ENCODE assay signal across 8 cellular contexts in genomic region chr12:131755305-131756113, GRCh38. TPM values are rescaled to one million over a fixed set of nuclear protein-coding genes. Genes with fewer than 3 reads are reported as not detected.
DNase-seq lines count a peak whose midpoint lies in the region; ATAC-seq, FAIRE-seq and TF ChIP-seq lines count a peak whose summit lies in the region.

No MANE protein-coding gene starts in this region.

- POLR2A ChIA-PET in AG04450 (lab: Yijun Ruan, JAX) = no interaction called here
- POLR2A ChIA-PET in GM10248 (lab: Yijun Ruan, JAX) = interaction anchor here (0.6 kb wide), 1 partner anchor 20 kb away, joined by 3 read pairs; no protein-coding TSS in a partner anchor
- POLR2A ChIA-PET in HepG2 (lab: Yijun Ruan, JAX) = no interaction called here

- no peak for TF ChIP-seq RAD21 in HepG2 (CRISPR knock-in tag; IDR thresholded peaks at IDR 0.05)

- in situ Hi-C loops in HepG2 (cut with HindIII; ENCODE audit: extremely low pct_ligation_motif_present, low pct_unique_long_range_greater_than_20kb) = no loop called here

- H3K9me3 ChIP-seq in AG04450 (ENCODE audit: control insufficient read depth, insufficient read depth, low read length) (peaks cover 3% of the 10 kb centered on the region; the same call in 1 of the 2 replicates), HepG2 (ENCODE audit: low read length) (no peaks in the 10 kb centered on the region)

- no peak for TF ChIP-seq EP300 in HepG2 (IDR thresholded peaks at IDR 0.05; ENCODE audit: low read depth in 2 of 2, low read length in 2 of 2)
- no peak for TF ChIP-seq EP300 in HepG2 (CRISPR knock-in tag; IDR thresholded peaks at IDR 0.05; ENCODE audit: borderline replicate concordance)

- H3K4me2 ChIP-seq in HepG2 (ENCODE audit: low read depth, low read length) = no peak overlapping the region

- H3K27me3 ChIP-seq in AG04450 (ENCODE audit: control insufficient read depth, insufficient read depth, low read length) = no peaks in the 10 kb centered on the region
- no peaks in the 10 kb centered on the region for H3K27me3 ChIP-seq in HepG2 (ENCODE audit: control insufficient read depth in 1 of 2, insufficient read depth in 2 of 2, low read length in 2 of 2)

- no peak for TF ChIP-seq POLR2A in HepG2 (IDR thresholded peaks at IDR 0.05; ENCODE audit: insufficient read depth in 1 of 2, low read depth in 2 of 2, low read length in 2 of 2)

- DNase-seq in AG04450 (ENCODE audit: low read depth, low spot score) (no peak), GM10248 (ENCODE audit: extremely low spot score) (peak; percentile 53), NCI-H146 (lab: John Stamatoyannopoulos, UW) (peak; percentile 12), HepG2 (ENCODE audit: low spot score) (peak; percentile 61), HTR-8/SVneo (ENCODE audit: insufficient read length, low spot score) (no peak)
- DNase-seq in activated T-cell treated with anti-CD3 and anti-CD28 coated beads, Interleukin-2, amount 50 U/mL, for 4 hours = no peak

- H3K4me1 Mint-ChIP-seq in activated T-cell treated with anti-CD3 and anti-CD28 coated beads, Interleukin-2, amount 50 U/mL, for 4 hours (ENCODE audit: low read depth) = peaks cover 3% of the 10 kb centered on the region

- no peaks in the 10 kb centered on the region for H3K79me2 ChIP-seq in HepG2 (ENCODE audit: insufficient read depth, low read length)

- no TSS peak for BruUV-seq in HepG2 (replicated peaks; lab: Mats Ljungman, UMichigan)

- no peak overlapping the region for H3K9ac ChIP-seq in HepG2 (ENCODE audit: insufficient read depth, low read depth, low read length)

- H3K36me3 Mint-ChIP-seq in activated T-cell treated with anti-CD3 and anti-CD28 coated beads, Interleukin-2, amount 50 U/mL, for 4 hours (ENCODE audit: insufficient read depth) = peaks cover 59% of the 10 kb centered on the region

- WGBS in HepG2 (ENCODE audit: low lambda C conversion rate) = 85% methylated on average over 16 of the region's 16 CpGs

- no peak overlapping the region for H3K4me3 ChIP-seq in AG04450 (ENCODE audit: low read depth, low read length)
- no peak overlapping the region for H3K4me3 ChIP-seq in HepG2 (replicated peaks in 1 of 3; ENCODE audit: insufficient read depth in 1 of 3, low read depth in 2 of 3, low read length in 3 of 3)

- no peaks in the 10 kb centered on the region for H3K9me3 Mint-ChIP-seq in activated T-cell treated with anti-CD3 and anti-CD28 coated beads, Interleukin-2, amount 50 U/mL, for 4 hours

- H3K4me1 ChIP-seq in HepG2 (ENCODE audit: insufficient read depth, low read length) = no peaks in the 10 kb centered on the region

- H3K27ac ChIP-seq in AG04450 (ENCODE audit: low read depth, low read length) = no peak overlapping the region
- H3K27ac ChIP-seq in HepG2 (ENCODE audit: extremely low read length, insufficient read depth, low read length) = no peak overlapping the region

- no peak for FAIRE-seq in HepG2 (lab: Jason Lieb, UNC)
- FAIRE-seq in HTR-8/SVneo (lab: Jason Lieb, UNC) = no peak

- no peaks in the 10 kb centered on the region for H4K20me1 ChIP-seq in HepG2 (ENCODE audit: insufficient read depth, low read length)

- peak; percentile 75 to 84 for ATAC-seq in activated T-cell treated with anti-CD3 and anti-CD28 coated beads, Interleukin-2, amount 50 U/mL, for 4 hours
- ATAC-seq in HepG2 (peak; percentile 81), GM21528 (IDR thresholded peaks at IDR 0.05; ENCODE audit: low FRiP score, unreplicated experiment) (no peak), GM18873 (IDR thresholded peaks at IDR 0.05; ENCODE audit: low FRiP score, unreplicated experiment) (no peak)

- H3K4me3 Mint-ChIP-seq in activated T-cell treated with anti-CD3 and anti-CD28 coated beads, Interleukin-2, amount 50 U/mL, for 4 hours = no peak overlapping the region

- CTCF ChIA-PET in AG04450 (lab: Charles Lee) (interaction anchor here (0.6 to 1.3 kb wide), 8 partner anchors 9 to 1027 kb away, joined by 3 to 5 read pairs (median 3); no protein-coding TSS in a partner anchor), GM10248 (lab: Yijun Ruan, JAX) (interaction anchor here (0.8 to 1.5 kb wide), 9 partner anchors 9 to 117 kb away, joined by 3 to 12 read pairs (median 3); no protein-coding TSS in a partner anchor), HepG2 (lab: Yijun Ruan, JAX; ENCODE audit: low intra/inter-chr PET ratio, low total read pairs) (no interaction called here)

- peaks cover 32 to 74% of the 10 kb centered on the region in 2 experiments for H3K36me3 ChIP-seq in HepG2 (replicated peaks in 1 of 2; ENCODE audit: control insufficient read depth in 1 of 2, insufficient read depth in 2 of 2, low read length in 2 of 2)

- TF ChIP-seq CTCF in AG04450 (IDR thresholded peaks at IDR 0.05; ENCODE audit: low read depth, low read length) = peak; percentile 44
- TF ChIP-seq CTCF in GM10248 (IDR thresholded peaks at IDR 0.05; ENCODE audit: control extremely low read depth, extremely low read depth, low read depth, missing control alignments) = peak; percentile 23
- peak; percentile 66 for TF ChIP-seq CTCF in HepG2 (CRISPR knock-in tag; IDR thresholded peaks at IDR 0.05)

- no peaks in the 10 kb centered on the region for H3K27me3 Mint-ChIP-seq in activated T-cell treated with anti-CD3 and anti-CD28 coated beads, Interleukin-2, amount 50 U/mL, for 4 hours (ENCODE audit: low read depth)

- intact Hi-C loops in HepG2 (cut with micrococcal nuclease; ENCODE audit: unreplicated experiment) = no loop called here

- no peak overlapping the region for H2AFZ ChIP-seq in HepG2 (ENCODE audit: low read length)

TF ChIP-seq in HepG2, 621 proteins besides CTCF, POLR2A, EP300 and RAD21 (continues in another document):
- TF ChIP-seq CCAR2 (optimal IDR thresholded peaks at IDR 0.05; ENCODE audit: low read depth, low read length) (no peak), ZNF703 (CRISPR knock-in tag; IDR thresholded peaks at IDR 0.05; ENCODE audit: borderline replicate concordance) (no peak), SMC3 (IDR thresholded peaks at IDR 0.05; ENCODE audit: low read length) (peak; percentile 26; the same call in 1 of the 2 replicates), ZNF574 (CRISPR knock-in tag; IDR thresholded peaks at IDR 0.05) (peak; percentile 96), PAF1 (CRISPR knock-in tag; IDR thresholded peaks at IDR 0.05) (no peak), TCF12 (IDR thresholded peaks at IDR 0.05) (no peak), TCF12 (CRISPR knock-in tag; IDR thresholded peaks at IDR 0.05) (0 out of 2 replicates have a peak, but pooled peaks have one; percentile 40), ZNF230 (CRISPR knock-in tag; IDR thresholded peaks at IDR 0.05) (no peak)

RNA-seq across cellular contexts. Expression of gene SFSWAP, which starts 44.6 kb away (rescaled TPM):
- polyA plus RNA-seq in AG04450 (2011; rRNA removed) = 12.5 and 13.4 TPM in 2 replicates
- 16.6 and 17.7 TPM in 2 replicates for polyA minus RNA-seq in AG04450 (2011; rRNA and poly(A)+ RNA removed)
- total RNA-seq in activated T-cell treated with anti-CD3 and anti-CD28 coated beads, Interleukin-2, amount 50 U/mL, for 4 hours = 10 to 100 TPM; 72.4 to 77.8 (median 76.7) TPM
- 17.5 and 27.7 TPM in 2 replicates for total RNA-seq in HepG2 (2016; rRNA removed; fragmentation: Illumina TruSeq; extraction: Trizol)
- 7.2 and 7.9 TPM in 2 replicates for total RNA-seq in HepG2 (2016; cell fraction: cytosol; rRNA removed; fragmentation: Illumina TruSeq; extraction: Trizol; ENCODE audit: low read depth)
- 15.1 and 26.9 TPM in 2 replicates for total RNA-seq in HepG2 (2016; cell fraction: insoluble cytoplasmic fraction; rRNA removed; fragmentation: Illumina TruSeq; extraction: Trizol)
- 10.8 and 11.0 TPM in 2 replicates for total RNA-seq in HepG2 (2016; cell fraction: membrane; rRNA removed; fragmentation: Illumina TruSeq; extraction: Trizol)
- total RNA-seq in HepG2 (2016; cell fraction: nucleus; rRNA removed; fragmentation: Illumina TruSeq; extraction: Trizol) = 29.8 and 36.2 TPM in 2 replicates
- polyA plus RNA-seq in HepG2 (2011; rRNA removed) = 17.1 and 20.2 TPM in 2 replicates
- 5.4 and 8.3 TPM in 2 replicates for polyA plus RNA-seq in HepG2 (2011; cell fraction: cytosol; rRNA removed)
- polyA plus RNA-seq in HepG2 (2011; cell fraction: nucleus; rRNA removed) = 141 and 195 TPM in 2 replicates
- polyA plus RNA-seq in HepG2 (2012) = 22.3 and 23.2 TPM in 2 replicates
- 2.8 and 3.5 TPM in 2 replicates for polyA plus RNA-seq in HepG2 (2016; cell fraction: cytosol; fragmentation: Illumina TruSeq; extraction: Trizol; ENCODE audit: low read depth)
- polyA plus RNA-seq in HepG2 (2016; cell fraction: insoluble cytoplasmic fraction; fragmentation: Illumina TruSeq; extraction: Trizol; ENCODE audit: low read depth) = 23.0 and 24.3 TPM in 2 replicates
- 6.0 and 8.0 TPM in 2 replicates for polyA plus RNA-seq in HepG2 (2016; cell fraction: membrane; fragmentation: Illumina TruSeq; extraction: Trizol; ENCODE audit: low read depth)
- polyA plus RNA-seq in HepG2 (2016; cell fraction: nucleus; fragmentation: Illumina TruSeq; extraction: Trizol; ENCODE audit: insufficient read depth, low read depth) = 58.2 and 63.9 TPM in 2 replicates
- polyA minus RNA-seq in HepG2 (2011; rRNA and poly(A)+ RNA removed; ENCODE audit: low replicate concordance) = 37.5 and 46.2 TPM in 2 replicates
- polyA minus RNA-seq in HepG2 (2011; cell fraction: cytosol; rRNA and poly(A)+ RNA removed) = 5.8 and 7.3 TPM in 2 replicates
- polyA minus RNA-seq in HepG2 (2011; cell fraction: nucleus; rRNA and poly(A)+ RNA removed) = 47.1 and 67.0 TPM in 2 replicates

Comparison
In these comparisons a context has a peak if more than half of its experiments do, and no peak if none do; other contexts are left out.
1. DNase-seq: peak in GM10248 (single experiment), NCI-H146 (single experiment) and HepG2 (single experiment); none in AG04450 (single experiment), activated T-cell treated with anti-CD3 and anti-CD28 coated beads, Interleukin-2, amount 50 U/mL, for 4 hours (single experiment) and HTR-8/SVneo (single experiment).
2. ATAC-seq: peak in activated T-cell treated with anti-CD3 and anti-CD28 coated beads, Interleukin-2, amount 50 U/mL, for 4 hours (2 of 2) and HepG2 (single experiment); none in GM21528 (single experiment) and GM18873 (single experiment).
3. Peak in every context shown above with its lines, with median percentiles within 50 percentile points of each other: CTCF ChIP-seq.